9 cellular contexts compared by ENCODE assay signal in the genomic region with DNA sequence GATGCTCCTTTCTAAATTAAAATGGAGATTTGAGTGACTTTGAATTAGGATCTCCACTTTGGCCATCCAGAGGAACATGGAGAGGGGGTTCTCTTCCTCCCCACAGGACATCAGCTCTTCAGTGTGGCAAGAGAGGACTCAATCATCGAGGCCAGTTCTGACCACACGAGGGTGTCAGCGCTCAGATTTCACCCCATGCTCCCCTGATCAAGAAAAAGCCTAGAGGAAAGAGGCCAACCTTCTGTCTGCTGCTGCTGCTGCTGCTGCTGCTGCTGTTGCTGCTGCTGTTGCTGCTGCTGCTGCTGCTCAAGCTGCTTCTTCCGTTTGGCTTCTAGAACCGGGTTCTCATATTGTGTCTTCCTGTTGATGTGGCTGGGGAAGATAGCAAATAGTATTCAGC.
DNase-seq lines count a peak whose midpoint lies in the region; ATAC-seq and TF ChIP-seq lines count a peak whose summit lies in the region.
"Had no signal": no experiment of that assay in that cellular context is flagged by ENCODE, and none has a peak within 500 bp of the region (broad histone marks: within the 10 kb centered on the region; RNA-seq: fewer than 3 reads in every experiment).

No MANE protein-coding gene starts in this region.

- H3K9me3 ChIP-seq in ovary: no peaks in the 10 kb centered on the region
- no peaks in the 10 kb centered on the region for H3K9me3 ChIP-seq in vagina

- no peak for TF ChIP-seq EP300 in ovary (IDR thresholded peaks at IDR 0.05)

- intact Hi-C loops in ovary (cut with DNase I) (no loop called here), vagina (cut with DNase I) (no loop called here)

- no peaks in the 10 kb centered on the region for H3K36me3 ChIP-seq in ovary
- H3K36me3 ChIP-seq in vagina: peaks cover 0 to 5% of the 10 kb centered on the region in 2 donors

- H3K27ac ChIP-seq in ovary (no peak overlapping the region), vagina (no peak overlapping the region)

- no peaks in the 10 kb centered on the region for H3K4me1 ChIP-seq in ovary (ENCODE audit: insufficient read depth)
- H3K4me1 ChIP-seq in vagina: no peaks in the 10 kb centered on the region

- DNase-seq in Caki2 (ENCODE audit: low read depth): peak; percentile 43
- DNase-seq in HT-29 (ENCODE audit: low spot score): peak; percentile 63
- peak; percentile 69 for DNase-seq in SK-MEL-5 (ENCODE audit: low read depth, low spot score)
- DNase-seq in fibroblast of villous mesenchyme (ENCODE audit: low read depth): peak; percentile 56
- peak in 4 of 5 donors; percentile 9 to 60 (median 38) for DNase-seq in ovary
- DNase-seq in vagina (ENCODE audit: extremely low spot score in 2 of 2): no peak
- DNase-seq in GOT3 (lab: John Stamatoyannopoulos, UW): no peak
- DNase-seq: naive B cell had no signal

- H3K4me3 ChIP-seq in fibroblast of villous mesenchyme (ENCODE audit: low read depth, low read length): no peak overlapping the region
- no peak overlapping the region for H3K4me3 ChIP-seq in ovary
- no peak overlapping the region for H3K4me3 ChIP-seq in vagina

- peak; percentile 68 for TF ChIP-seq CTCF in fibroblast of villous mesenchyme (IDR thresholded peaks at IDR 0.05; ENCODE audit: insufficient read depth, low read depth, low read length)
- TF ChIP-seq CTCF in ovary (IDR thresholded peaks at IDR 0.05): no peak
- TF ChIP-seq CTCF in vagina (IDR thresholded peaks at IDR 0.05): no peak

- in situ Hi-C loops in Caki2 (cut with HindIII; ENCODE audit: low pct_unique_long_range_greater_than_20kb, low sequenced_read_pairs) (no loop called here), SK-MEL-5 (cut with HindIII; ENCODE audit: low pct_unique_long_range_greater_than_20kb, low sequenced_read_pairs) (no loop called here)

- TF ChIP-seq POLR2A in ovary (IDR thresholded peaks at IDR 0.05) (no peak), vagina (IDR thresholded peaks at IDR 0.05) (no peak)

- H3K27me3 ChIP-seq in ovary (no peaks in the 10 kb centered on the region), vagina (no peaks in the 10 kb centered on the region)

- WGBS in ovary, 3 donors: 2 to 14% (median 7%) methylated on average over 5 of the region's 5 CpGs

- no peak for ATAC-seq in GM18517 (IDR thresholded peaks at IDR 0.05; ENCODE audit: unreplicated experiment)

Comparison
In these comparisons a context has a peak if more than half of its experiments do, and no peak if none do; other contexts are left out.
1. DNase-seq: peak in Caki2 (single experiment), HT-29 (single experiment), SK-MEL-5 (single experiment), fibroblast of villous mesenchyme (single experiment) and ovary (4 of 5); none in vagina (0 of 2) and GOT3 (single experiment).